23 cellular contexts compared by ENCODE assay signal in genomic region chr17:73096201-73096600, GRCh38.
"Had no signal": no experiment of that assay in that cellular context is flagged by ENCODE, and none has a peak within 500 bp of the region (broad histone marks: within the 10 kb centered on the region; RNA-seq: fewer than 3 reads in every experiment).

No MANE protein-coding gene starts in this region.

- H3K9me3 ChIP-seq: esophagus muscularis mucosa, heart right ventricle, right atrium auricular region, spleen, suprapubic skin, transverse colon had no signal

- H3K4me1 ChIP-seq: foreskin keratinocyte had no signal

- H3K27ac ChIP-seq: esophagus muscularis mucosa, foreskin keratinocyte, heart right ventricle, neural progenitor cell, right atrium auricular region, suprapubic skin, transverse colon, WERI-Rb-1 had no signal

- H3K9me3 Mint-ChIP-seq: activated CD4-positive, alpha-beta memory T cell treated with anti-CD3 and anti-CD28 coated beads for 36 hours; activated T-cell treated with anti-CD3 and anti-CD28 coated beads, Interleukin-2, amount 50 U/mL, for 4 hours; activated T-helper 17 cell treated with anti-CD3 and anti-CD28 coated beads, Interleukin-2, amount 50 U/mL, for 72 hours; naive thymus-derived CD4-positive, alpha-beta T cell; neural progenitor cell; T-helper 1 cell treated with Interleukin-12 subunit alpha and Interleukin-12 subunit beta and Interleukin-4 antibody, amounts not matched to agents 30 μg/mL and 1 μg/mL, for 36 hours had no signal

- H3K9ac ChIP-seq: neural progenitor cell had no signal

- H3K4me2 ChIP-seq: neural progenitor cell had no signal

- H3K27ac Mint-ChIP-seq: activated CD4-positive, alpha-beta memory T cell treated with anti-CD3 and anti-CD28 coated beads for 36 hours; activated T-helper 17 cell treated with anti-CD3 and anti-CD28 coated beads, Interleukin-2, amount 50 U/mL, for 72 hours; neural progenitor cell; T-helper 1 cell treated with Interleukin-12 subunit alpha and Interleukin-12 subunit beta and Interleukin-4 antibody, amounts not matched to agents 30 μg/mL and 1 μg/mL, for 36 hours had no signal

- H2AFZ ChIP-seq: neural progenitor cell had no signal

- H3K4me3 ChIP-seq: esophagus muscularis mucosa, heart right ventricle, neural progenitor cell, right atrium auricular region, suprapubic skin, transverse colon had no signal

- H3K4me3 Mint-ChIP-seq: activated CD4-positive, alpha-beta memory T cell treated with anti-CD3 and anti-CD28 coated beads for 36 hours; activated T-cell treated with anti-CD3 and anti-CD28 coated beads, Interleukin-2, amount 50 U/mL, for 4 hours; activated T-helper 17 cell treated with anti-CD3 and anti-CD28 coated beads, Interleukin-2, amount 50 U/mL, for 72 hours; neural progenitor cell had no signal

- H3K36me3 Mint-ChIP-seq: activated CD4-positive, alpha-beta memory T cell treated with anti-CD3 and anti-CD28 coated beads for 36 hours; neural progenitor cell had no signal

- ATAC-seq: activated CD4-positive, CD25-positive, alpha-beta regulatory T cell treated with anti-CD3 and anti-CD28 coated beads, Interleukin-2, amount 50 U/mL, for 24 hours; activated T-cell treated with anti-CD3 and anti-CD28 coated beads, Interleukin-2, amount 50 U/mL, for 4 hours; activated T-helper 17 cell treated with anti-CD3 and anti-CD28 coated beads, Interleukin-2, amount 50 U/mL, for 72 hours; foreskin keratinocyte; heart right ventricle; naive thymus-derived CD4-positive, alpha-beta T cell had no signal

- H3K36me3 ChIP-seq: esophagus muscularis mucosa, heart right ventricle, neural progenitor cell, right atrium auricular region, spleen, suprapubic skin, transverse colon, WERI-Rb-1 had no signal

- H3K27me3 ChIP-seq: neural progenitor cell, right atrium auricular region, suprapubic skin had no signal

- DNase-seq: activated CD4-positive, alpha-beta memory T cell treated with anti-CD3 and anti-CD28 coated beads for 36 hours; activated CD4-positive, alpha-beta T cell treated with anti-CD3 and anti-CD28 coated beads for 48 hours; activated gamma-delta T cell treated with Interleukin-2 at 50 U/mL for 16 hours; activated naive CD4-positive, alpha-beta T cell treated with anti-CD3 and anti-CD28 coated beads, Interleukin-2, amount 50 U/mL, for 16 hours; activated T-cell treated with anti-CD3 and anti-CD28 coated beads, Interleukin-2, amount 50 U/mL, for 4 hours; amniotic stem cell; central memory CD4-positive, alpha-beta T cell; foreskin keratinocyte; heart right ventricle; midbrain; naive thymus-derived CD4-positive, alpha-beta T cell; spleen; stimulated activated naive CD4-positive, alpha-beta T cell; T-helper 9 cell; transverse colon; WERI-Rb-1 had no signal
